21 cellular contexts compared by ENCODE assay signal in the genomic region with DNA sequence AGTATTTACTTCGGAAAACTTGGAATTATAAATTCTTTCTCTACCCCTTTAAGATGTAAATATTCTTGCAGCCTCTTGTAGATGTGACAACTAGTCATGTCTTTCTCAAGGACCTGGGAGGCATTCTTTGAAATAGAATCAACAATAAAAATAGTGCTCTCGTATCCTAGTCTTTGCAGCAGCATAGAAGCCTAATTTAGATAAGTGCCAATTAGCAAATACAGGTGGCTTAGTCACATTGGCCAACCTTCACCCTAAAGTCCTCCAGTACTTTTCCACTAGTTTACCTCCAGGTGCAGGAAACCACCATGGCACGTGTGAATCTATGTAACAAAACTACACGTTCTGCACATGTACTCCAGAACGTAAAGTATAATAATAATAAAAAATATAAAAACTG. TPM values are rescaled to one million over a fixed set of nuclear protein-coding genes. Genes with fewer than 3 reads are reported as not detected.
"Had no signal": no experiment of that assay in that cellular context is flagged by ENCODE, and none has a peak within 500 bp of the region (broad histone marks: within the 10 kb centered on the region; RNA-seq: fewer than 3 reads in every experiment).

No MANE protein-coding gene starts in this region.

- H3K36me3 ChIP-seq: ascending aorta, suprapubic skin, WERI-Rb-1 had no signal

- H3K9me3 ChIP-seq: ascending aorta had no signal

- ATAC-seq: activated T-cell treated with anti-CD3 and anti-CD28 coated beads, Interleukin-2, amount 50 U/mL, for 72 hours; left lobe of liver; sciatic nerve; stimulated activated naive CD8-positive, alpha-beta T cell treated with anti-CD3 and anti-CD28 coated beads, Interleukin-15, amount 100 ng/mL, for 72 hours had no signal

- H3K4me1 ChIP-seq: ascending aorta had no signal

- FAIRE-seq: frontal cortex, kidney had no signal

- DNase-seq: activated CD4-positive, alpha-beta T cell treated with anti-CD3 and anti-CD28 coated beads for 1 hour; activated CD4-positive, alpha-beta T cell treated with anti-CD3 and anti-CD28 coated beads, Interleukin-2, amount 50 U/mL, for 4 hours; activated effector memory CD4-positive, alpha-beta T cell treated with anti-CD3 and anti-CD28 coated beads, Interleukin-2, amount 50 U/mL, for 16 hours; activated naive CD4-positive, alpha-beta T cell treated with anti-CD3 and anti-CD28 coated beads, Interleukin-2, amount 50 U/mL, for 16 hours; activated T-cell treated with anti-CD3 and anti-CD28 coated beads, Interleukin-2, amount 50 U/mL, for 72 hours; kidney; nucleus accumbens; stimulated activated CD4-positive, alpha-beta T cell treated with anti-CD3 and anti-CD28 coated beads, Interleukin-4, amount 100 ng/mL, for 1 hour; stimulated activated naive CD8-positive, alpha-beta T cell treated with anti-CD3 and anti-CD28 coated beads, Interleukin-15, amount 100 ng/mL, for 72 hours; trophoblast cell; WERI-Rb-1 had no signal

- H3K4me3 ChIP-seq: ascending aorta, coronary artery, smooth muscle cell, suprapubic skin had no signal

- H3K27me3 ChIP-seq: ascending aorta, suprapubic skin had no signal

- H3K27ac ChIP-seq: ascending aorta, coronary artery, suprapubic skin, WERI-Rb-1 had no signal

RNA-seq across cellular contexts. Expression of gene ZSWIM2, which starts 3.5 kb away (rescaled TPM):
- total RNA-seq: activated CD8-positive, alpha-beta memory T cell treated with anti-CD3 and anti-CD28 coated beads for 36 hours; activated T-cell treated with anti-CD3 and anti-CD28 coated beads, Interleukin-2, amount 50 U/mL, for 72 hours; ascending aorta; kidney; left lobe of liver; lung microvascular endothelial cell; mesothelial cell of epicardium; sciatic nerve; smooth muscle cell; suprapubic skin had no signal
